Comparison of ENCODE assay signal across 30 cellular contexts in genomic region chr22:38419864-38420172, GRCh38. TPM values are rescaled to one million over a fixed set of nuclear protein-coding genes. Genes with fewer than 3 reads are reported as not detected.
"Had no signal": no experiment of that assay in that cellular context is flagged by ENCODE, and none has a peak within 500 bp of the region (broad histone marks: within the 10 kb centered on the region; RNA-seq: fewer than 3 reads in every experiment).

No MANE protein-coding gene starts in this region.

- H3K9me3 ChIP-seq: adrenal gland, esophagus squamous epithelium, stomach, tibial nerve had no signal

- H3K27me3 Mint-ChIP-seq: activated naive CD8-positive, alpha-beta T cell treated with anti-CD3 and anti-CD28 coated beads for 36 hours; brain had no signal

- H3K27me3 ChIP-seq: adrenal gland, cardiac muscle cell, esophagus squamous epithelium, stomach, tibial nerve had no signal

- H3K27ac ChIP-seq: adrenal gland, cardiac muscle cell, epithelial cell of prostate, esophagus squamous epithelium, stomach, tibial nerve had no signal

- H3K4me1 ChIP-seq: adrenal gland, stomach, tibial nerve had no signal

- H3K27ac Mint-ChIP-seq: activated naive CD4-positive, alpha-beta T cell treated with anti-CD3 and anti-CD28 coated beads for 36 hours; activated naive CD8-positive, alpha-beta T cell treated with anti-CD3 and anti-CD28 coated beads for 36 hours; brain; mesothelial cell of epicardium; naive B cell; progenitor cell of endocrine pancreas; stimulated activated naive B cell treated with anti-CD40 and anti-IgM and Interleukin-4, amounts not matched to agents 10 μg/mL and 1 μg/mL and 100 μg/mL, for 72 hours; T-helper 2 cell treated with Interferon-gamma antibody and Interleukin-4, amounts not matched to agents 5 μg/mL and 100 μg/mL, for 36 hours had no signal

- H3K36me3 Mint-ChIP-seq: activated naive CD8-positive, alpha-beta T cell treated with anti-CD3 and anti-CD28 coated beads for 36 hours; brain; mesothelial cell of epicardium; naive B cell; stimulated activated naive B cell treated with anti-CD40 and anti-IgM and Interleukin-4, amounts not matched to agents 10 μg/mL and 1 μg/mL and 100 μg/mL, for 72 hours had no signal

- H3K36me3 ChIP-seq: adrenal gland, cardiac muscle cell, esophagus squamous epithelium, stomach, tibial nerve had no signal

- ATAC-seq: stimulated activated naive B cell treated with anti-CD40 and anti-IgM and Interleukin-4, amounts not matched to agents 10 μg/mL and 1 μg/mL and 100 μg/mL, for 72 hours had no signal

- DNase-seq: activated CD4-positive, alpha-beta T cell treated with anti-CD3 and anti-CD28 coated beads for 4 hours; activated CD4-positive, alpha-beta T cell treated with anti-CD3 and anti-CD28 coated beads, Interleukin-2, amount 50 U/mL, for 4 hours; activated CD8-positive, alpha-beta memory T cell treated with anti-CD3 and anti-CD28 coated beads for 24 hours; activated effector memory CD4-positive, alpha-beta T cell treated with Interleukin-2 at 50 U/mL for 16 hours; activated naive CD4-positive, alpha-beta T cell treated with anti-CD3 and anti-CD28 coated beads for 36 hours; activated naive CD8-positive, alpha-beta T cell treated with anti-CD3 and anti-CD28 coated beads for 36 hours; adrenal gland; esophagus squamous epithelium; foreskin melanocyte; naive B cell; nucleus accumbens; retina; stimulated activated CD4-positive, alpha-beta T cell treated with anti-CD3 and anti-CD28 coated beads, Interleukin-15, amount 100 ng/mL, for 24 hours; stimulated activated CD4-positive, alpha-beta T cell treated with anti-CD3 and anti-CD28 coated beads, Interleukin-2, amount 100 ng/mL, for 24 hours; stimulated activated naive B cell treated with anti-CD40 and anti-IgM and Interleukin-4, amounts not matched to agents 10 μg/mL and 1 μg/mL and 100 μg/mL, for 72 hours; stomach; T-helper 1 cell had no signal

- FAIRE-seq: islet of Langerhans had no signal

- H3K4me1 Mint-ChIP-seq: activated naive CD8-positive, alpha-beta T cell treated with anti-CD3 and anti-CD28 coated beads for 36 hours had no signal

- H3K4me3 ChIP-seq: adrenal gland, cardiac muscle cell, esophagus squamous epithelium, smooth muscle cell, stomach, tibial nerve had no signal

- H3K4me3 Mint-ChIP-seq: activated naive CD4-positive, alpha-beta T cell treated with anti-CD3 and anti-CD28 coated beads for 36 hours; activated naive CD8-positive, alpha-beta T cell treated with anti-CD3 and anti-CD28 coated beads for 36 hours; brain; mesothelial cell of epicardium; naive B cell; stimulated activated naive B cell treated with anti-CD40 and anti-IgM and Interleukin-4, amounts not matched to agents 10 μg/mL and 1 μg/mL and 100 μg/mL, for 72 hours; T-helper 2 cell treated with Interferon-gamma antibody and Interleukin-4, amounts not matched to agents 5 μg/mL and 100 μg/mL, for 36 hours had no signal

- H3K4me2 ChIP-seq: smooth muscle cell had no signal

- H3K9me3 Mint-ChIP-seq: activated naive CD4-positive, alpha-beta T cell treated with anti-CD3 and anti-CD28 coated beads for 36 hours; activated naive CD8-positive, alpha-beta T cell treated with anti-CD3 and anti-CD28 coated beads for 36 hours; mesothelial cell of epicardium; naive B cell; stimulated activated naive B cell treated with anti-CD40 and anti-IgM and Interleukin-4, amounts not matched to agents 10 μg/mL and 1 μg/mL and 100 μg/mL, for 72 hours; T-helper 2 cell treated with Interferon-gamma antibody and Interleukin-4, amounts not matched to agents 5 μg/mL and 100 μg/mL, for 36 hours had no signal

RNA-seq across cellular contexts. Expression of gene KCNJ4, which starts 35.2 kb away (rescaled TPM):
- total RNA-seq: activated naive CD4-positive, alpha-beta T cell treated with anti-CD3 and anti-CD28 coated beads for 36 hours; activated naive CD8-positive, alpha-beta T cell treated with anti-CD3 and anti-CD28 coated beads for 36 hours; aorta; esophagus squamous epithelium; glomerular endothelial cell; smooth muscle cell; stomach; ureter had no signal
- polyA plus RNA-seq: aorta, smooth muscle cell, stomach had no signal

RNA-seq across cellular contexts. Expression of gene KDELR3, which starts 48.1 kb away (rescaled TPM):
- polyA plus RNA-seq: neural cell had no signal
